In genomic region chr6:134111062-134111677, GRCh38 we compare ENCODE assay signal across 8 cellular contexts. TPM values are rescaled to one million over a fixed set of nuclear protein-coding genes. Genes with fewer than 3 reads are reported as not detected.
A peak's percentile ranks its signal among the peaks of the same experiment; 100 is the strongest.
DNase-seq lines count a peak whose midpoint lies in the region; ATAC-seq and TF ChIP-seq lines count a peak whose summit lies in the region.

No MANE protein-coding gene starts in this region.

- no peak overlapping the region for H3K27ac ChIP-seq in right atrium auricular region

- in situ Hi-C loops in ACHN (cut with HindIII; ENCODE audit: low pct_ligation_motif_present, low pct_unique_long_range_greater_than_20kb, low sequenced_read_pairs) = no loop called here

- peak; percentile 76 for DNase-seq in ACHN
- DNase-seq in GF-D8 (lab: John Stamatoyannopoulos, UW) = peak; percentile 8
- peak; percentile 25 to 43 for DNase-seq in NOMO-1 (lab: John Stamatoyannopoulos, UW; ENCODE audit: unreplicated experiment in 2 of 2)
- DNase-seq in activated gamma-delta T cell treated with anti-CD3 and anti-CD28 coated beads, Interleukin-2, amount 50 U/mL, for 16 hours (ENCODE audit: low read depth) = peak; percentile 9
- no peak for DNase-seq in right atrium auricular region (ENCODE audit: low spot score)
- DNase-seq in stimulated activated CD4-positive, alpha-beta T cell treated with anti-CD3 and anti-CD28 coated beads, Interleukin-1b, Interleukin-23, amount 100 ng/mL, for 48 hours = peak; percentile 33

- peak; percentile 48 for ATAC-seq in HG03060 (IDR thresholded peaks at IDR 0.05; ENCODE audit: low read depth, unreplicated experiment)
- ATAC-seq in GM18867 (IDR thresholded peaks at IDR 0.05; ENCODE audit: unreplicated experiment) = no peak

- H3K27me3 ChIP-seq in right atrium auricular region = no peaks in the 10 kb centered on the region

- H3K4me1 ChIP-seq in right atrium auricular region = no peaks in the 10 kb centered on the region

- H3K9me3 ChIP-seq in right atrium auricular region = no peaks in the 10 kb centered on the region

- TF ChIP-seq CTCF in right atrium auricular region (IDR thresholded peaks at IDR 0.05) = peak; percentile 59 to 71

- no peaks in the 10 kb centered on the region for H3K36me3 ChIP-seq in right atrium auricular region

- H3K4me3 ChIP-seq in right atrium auricular region = no peak overlapping the region

RNA-seq across cellular contexts. Expression of gene SLC2A12, which starts 58.7 kb away (rescaled TPM):
- total RNA-seq in right atrium auricular region = 10 to 100 TPM; 12.6 to 13.5 TPM
